ENCODE assay signal across 1 cellular context in genomic region chrX:3713225-3713936, GRCh38.
TF ChIP-seq lines count a peak whose summit lies in the region.

PRKX (minus strand) TSS chrX:3713649; CDS start chrX:3713253, 396 bp downstream.

TF ChIP-seq in K562, 482 proteins besides CTCF, POLR2A, EP300 and RAD21 (continued from another document and continues in another):
- TF ChIP-seq, protein P1, sequence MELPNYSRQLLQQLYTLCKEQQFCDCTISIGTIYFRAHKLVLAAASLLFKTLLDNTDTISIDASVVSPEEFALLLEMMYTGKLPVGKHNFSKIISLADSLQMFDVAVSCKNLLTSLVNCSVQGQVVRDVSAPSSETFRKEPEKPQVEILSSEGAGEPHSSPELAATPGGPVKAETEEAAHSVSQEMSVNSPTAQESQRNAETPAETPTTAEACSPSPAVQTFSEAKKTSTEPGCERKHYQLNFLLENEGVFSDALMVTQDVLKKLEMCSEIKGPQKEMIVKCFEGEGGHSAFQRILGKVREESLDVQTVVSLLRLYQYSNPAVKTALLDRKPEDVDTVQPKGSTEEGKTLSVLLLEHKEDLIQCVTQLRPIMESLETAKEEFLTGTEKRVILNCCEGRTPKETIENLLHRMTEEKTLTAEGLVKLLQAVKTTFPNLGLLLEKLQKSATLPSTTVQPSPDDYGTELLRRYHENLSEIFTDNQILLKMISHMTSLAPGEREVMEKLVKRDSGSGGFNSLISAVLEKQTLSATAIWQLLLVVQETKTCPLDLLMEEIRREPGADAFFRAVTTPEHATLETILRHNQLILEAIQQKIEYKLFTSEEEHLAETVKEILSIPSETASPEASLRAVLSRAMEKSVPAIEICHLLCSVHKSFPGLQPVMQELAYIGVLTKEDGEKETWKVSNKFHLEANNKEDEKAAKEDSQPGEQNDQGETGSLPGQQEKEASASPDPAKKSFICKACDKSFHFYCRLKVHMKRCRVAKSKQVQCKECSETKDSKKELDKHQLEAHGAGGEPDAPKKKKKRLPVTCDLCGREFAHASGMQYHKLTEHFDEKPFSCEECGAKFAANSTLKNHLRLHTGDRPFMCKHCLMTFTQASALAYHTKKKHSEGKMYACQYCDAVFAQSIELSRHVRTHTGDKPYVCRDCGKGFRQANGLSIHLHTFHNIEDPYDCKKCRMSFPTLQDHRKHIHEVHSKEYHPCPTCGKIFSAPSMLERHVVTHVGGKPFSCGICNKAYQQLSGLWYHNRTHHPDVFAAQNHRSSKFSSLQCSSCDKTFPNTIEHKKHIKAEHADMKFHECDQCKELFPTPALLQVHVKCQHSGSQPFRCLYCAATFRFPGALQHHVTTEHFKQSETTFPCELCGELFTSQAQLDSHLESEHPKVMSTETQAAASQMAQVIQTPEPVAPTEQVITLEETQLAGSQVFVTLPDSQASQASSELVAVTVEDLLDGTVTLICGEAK (IDR thresholded peaks at IDR 0.05): no peak
- TF ChIP-seq, protein P1 (CRISPR knock-in tag; IDR thresholded peaks at IDR 0.05): no peak
- no peak for TF ChIP-seq SAP30 (IDR thresholded peaks at IDR 0.05; ENCODE audit: borderline replicate concordance, insufficient read depth, low read depth, low read length, poor library complexity, severe bottlenecking)
- no peak for TF ChIP-seq IFI16 (CRISPR knock-in tag; IDR thresholded peaks at IDR 0.05)
- no peak for TF ChIP-seq PCBP1 (IDR thresholded peaks at IDR 0.05; ENCODE audit: low read depth, low read length, poor library complexity, severe bottlenecking)
- TF ChIP-seq NR3C1 (CRISPR knock-in tag; IDR thresholded peaks at IDR 0.05): peak; percentile 73; the same call in 1 of the 2 replicates
- TF ChIP-seq, protein P2, sequence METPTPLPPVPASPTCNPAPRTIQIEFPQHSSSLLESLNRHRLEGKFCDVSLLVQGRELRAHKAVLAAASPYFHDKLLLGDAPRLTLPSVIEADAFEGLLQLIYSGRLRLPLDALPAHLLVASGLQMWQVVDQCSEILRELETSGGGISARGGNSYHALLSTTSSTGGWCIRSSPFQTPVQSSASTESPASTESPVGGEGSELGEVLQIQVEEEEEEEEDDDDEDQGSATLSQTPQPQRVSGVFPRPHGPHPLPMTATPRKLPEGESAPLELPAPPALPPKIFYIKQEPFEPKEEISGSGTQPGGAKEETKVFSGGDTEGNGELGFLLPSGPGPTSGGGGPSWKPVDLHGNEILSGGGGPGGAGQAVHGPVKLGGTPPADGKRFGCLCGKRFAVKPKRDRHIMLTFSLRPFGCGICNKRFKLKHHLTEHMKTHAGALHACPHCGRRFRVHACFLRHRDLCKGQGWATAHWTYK (CRISPR knock-in tag; IDR thresholded peaks at IDR 0.05): no peak
- no peak for TF ChIP-seq ZNF347 (CRISPR knock-in tag; IDR thresholded peaks at IDR 0.05; ENCODE audit: low read depth)
- TF ChIP-seq, protein P3, sequence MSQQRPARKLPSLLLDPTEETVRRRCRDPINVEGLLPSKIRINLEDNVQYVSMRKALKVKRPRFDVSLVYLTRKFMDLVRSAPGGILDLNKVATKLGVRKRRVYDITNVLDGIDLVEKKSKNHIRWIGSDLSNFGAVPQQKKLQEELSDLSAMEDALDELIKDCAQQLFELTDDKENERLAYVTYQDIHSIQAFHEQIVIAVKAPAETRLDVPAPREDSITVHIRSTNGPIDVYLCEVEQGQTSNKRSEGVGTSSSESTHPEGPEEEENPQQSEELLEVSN (IDR thresholded peaks at IDR 0.05; ENCODE audit: borderline replicate concordance in 1 of 2, extremely low read depth in 1 of 2, insufficient read depth in 1 of 2, insufficient read length in 1 of 2, low read depth in 1 of 2, low read length in 1 of 2, poor library complexity in 1 of 2, severe bottlenecking in 1 of 2): peak; percentile 39 to 76
- 0 out of 2 replicates have a peak, but pooled peaks have one; percentile 17 for TF ChIP-seq CBX1 (IDR thresholded peaks at IDR 0.05; ENCODE audit: low read depth)
- TF ChIP-seq SMAD4 (CRISPR knock-in tag; conservative IDR thresholded peaks at IDR 0.05): 0 out of 2 replicates have a peak, but pooled peaks have one; percentile 29
- TF ChIP-seq NRF1 (conservative IDR thresholded peaks at IDR 0.05 in 1 of 2, IDR thresholded peaks at IDR 0.05 in 1 of 2): peak in 1 of 2 experiments; percentile 9; a peak in 2 of 4 replicates
- TF ChIP-seq ZNF830 (CRISPR knock-in tag; IDR thresholded peaks at IDR 0.05): no peak
- TF ChIP-seq, protein P4, sequence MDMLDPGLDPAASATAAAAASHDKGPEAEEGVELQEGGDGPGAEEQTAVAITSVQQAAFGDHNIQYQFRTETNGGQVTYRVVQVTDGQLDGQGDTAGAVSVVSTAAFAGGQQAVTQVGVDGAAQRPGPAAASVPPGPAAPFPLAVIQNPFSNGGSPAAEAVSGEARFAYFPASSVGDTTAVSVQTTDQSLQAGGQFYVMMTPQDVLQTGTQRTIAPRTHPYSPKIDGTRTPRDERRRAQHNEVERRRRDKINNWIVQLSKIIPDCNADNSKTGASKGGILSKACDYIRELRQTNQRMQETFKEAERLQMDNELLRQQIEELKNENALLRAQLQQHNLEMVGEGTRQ (CRISPR knock-in tag; IDR thresholded peaks at IDR 0.05): no peak
- no peak for TF ChIP-seq FOS (IDR thresholded peaks at IDR 0.05; ENCODE audit: extremely low read depth, insufficient read length)
- peak; percentile 55 for TF ChIP-seq GABPA (tag; conservative IDR thresholded peaks at IDR 0.05; ENCODE audit: low read depth)
- peak; percentile 51; the same call in 1 of the 2 replicates for TF ChIP-seq PHF8 (IDR thresholded peaks at IDR 0.05; ENCODE audit: borderline replicate concordance, low read length)
- no peak for TF ChIP-seq HDAC1 (IDR thresholded peaks at IDR 0.05)
- TF ChIP-seq MAZ (CRISPR knock-in tag; conservative IDR thresholded peaks at IDR 0.05 in 1 of 2, IDR thresholded peaks at IDR 0.05 in 1 of 2): 0 out of 4 replicates have a peak, but pooled peaks of 1 of the 2 experiments have one; percentile 20
- TF ChIP-seq IRF2 (CRISPR knock-in tag; IDR thresholded peaks at IDR 0.05): no peak
- peak; percentile 67; the same call in 1 of the 2 replicates for TF ChIP-seq ETS1 (conservative IDR thresholded peaks at IDR 0.05; ENCODE audit: control insufficient read depth, low read depth, low read length)
- 0 out of 2 replicates have a peak, but pooled peaks have one; percentile 20 for TF ChIP-seq GATAD2B (IDR thresholded peaks at IDR 0.05; ENCODE audit: borderline replicate concordance)
- no peak for TF ChIP-seq ZNF24 (IDR thresholded peaks at IDR 0.05)
- peak; percentile 99 for TF ChIP-seq RBM25 (IDR thresholded peaks at IDR 0.05; ENCODE audit: low read depth, low read length, severe bottlenecking)
- no peak for TF ChIP-seq PHF21A (IDR thresholded peaks at IDR 0.05; ENCODE audit: borderline replicate concordance, low read depth)
- no peak for TF ChIP-seq CBX5 (IDR thresholded peaks at IDR 0.05; ENCODE audit: borderline replicate concordance, low read depth)
- TF ChIP-seq, protein P5, sequence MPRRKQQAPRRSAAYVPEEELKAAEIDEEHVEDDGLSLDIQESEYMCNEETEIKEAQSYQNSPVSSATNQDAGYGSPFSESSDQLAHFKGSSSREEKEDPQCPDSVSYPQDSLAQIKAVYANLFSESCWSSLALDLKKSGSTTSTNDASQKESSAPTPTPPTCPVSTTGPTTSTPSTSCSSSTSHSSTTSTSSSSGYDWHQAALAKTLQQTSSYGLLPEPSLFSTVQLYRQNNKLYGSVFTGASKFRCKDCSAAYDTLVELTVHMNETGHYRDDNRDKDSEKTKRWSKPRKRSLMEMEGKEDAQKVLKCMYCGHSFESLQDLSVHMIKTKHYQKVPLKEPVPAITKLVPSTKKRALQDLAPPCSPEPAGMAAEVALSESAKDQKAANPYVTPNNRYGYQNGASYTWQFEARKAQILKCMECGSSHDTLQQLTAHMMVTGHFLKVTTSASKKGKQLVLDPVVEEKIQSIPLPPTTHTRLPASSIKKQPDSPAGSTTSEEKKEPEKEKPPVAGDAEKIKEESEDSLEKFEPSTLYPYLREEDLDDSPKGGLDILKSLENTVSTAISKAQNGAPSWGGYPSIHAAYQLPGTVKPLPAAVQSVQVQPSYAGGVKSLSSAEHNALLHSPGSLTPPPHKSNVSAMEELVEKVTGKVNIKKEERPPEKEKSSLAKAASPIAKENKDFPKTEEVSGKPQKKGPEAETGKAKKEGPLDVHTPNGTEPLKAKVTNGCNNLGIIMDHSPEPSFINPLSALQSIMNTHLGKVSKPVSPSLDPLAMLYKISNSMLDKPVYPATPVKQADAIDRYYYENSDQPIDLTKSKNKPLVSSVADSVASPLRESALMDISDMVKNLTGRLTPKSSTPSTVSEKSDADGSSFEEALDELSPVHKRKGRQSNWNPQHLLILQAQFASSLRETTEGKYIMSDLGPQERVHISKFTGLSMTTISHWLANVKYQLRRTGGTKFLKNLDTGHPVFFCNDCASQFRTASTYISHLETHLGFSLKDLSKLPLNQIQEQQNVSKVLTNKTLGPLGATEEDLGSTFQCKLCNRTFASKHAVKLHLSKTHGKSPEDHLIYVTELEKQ (CRISPR knock-in tag; IDR thresholded peaks at IDR 0.05): no peak
- TF ChIP-seq TCF7 (IDR thresholded peaks at IDR 0.05; ENCODE audit: borderline replicate concordance): no peak
- peak; percentile 32 for TF ChIP-seq CXXC5 (CRISPR knock-in tag; IDR thresholded peaks at IDR 0.05)
- TF ChIP-seq ELF2 (CRISPR knock-in tag; IDR thresholded peaks at IDR 0.05): no peak
- peak; percentile 27; the same call in 1 of the 2 replicates for TF ChIP-seq SIN3B (IDR thresholded peaks at IDR 0.05; ENCODE audit: low read depth)
- no peak for TF ChIP-seq SMARCC2 (IDR thresholded peaks at IDR 0.05; ENCODE audit: low read depth)
- no peak for TF ChIP-seq ZNF282 (CRISPR knock-in tag; IDR thresholded peaks at IDR 0.05)
- 0 out of 2 replicates have a peak, but pooled peaks have one; percentile 43 for TF ChIP-seq POLR2AphosphoS5 (IDR thresholded peaks at IDR 0.05; ENCODE audit: control insufficient read depth, insufficient read depth, low read depth, low read length)
- TF ChIP-seq NFIC (IDR thresholded peaks at IDR 0.05): no peak; the same call in 1 of the 2 replicates
- TF ChIP-seq TAF1 (IDR thresholded peaks at IDR 0.05; ENCODE audit: control insufficient read depth, extremely low read depth, insufficient read depth, low read length, severe bottlenecking): peak; percentile 32
- TF ChIP-seq, protein P6, sequence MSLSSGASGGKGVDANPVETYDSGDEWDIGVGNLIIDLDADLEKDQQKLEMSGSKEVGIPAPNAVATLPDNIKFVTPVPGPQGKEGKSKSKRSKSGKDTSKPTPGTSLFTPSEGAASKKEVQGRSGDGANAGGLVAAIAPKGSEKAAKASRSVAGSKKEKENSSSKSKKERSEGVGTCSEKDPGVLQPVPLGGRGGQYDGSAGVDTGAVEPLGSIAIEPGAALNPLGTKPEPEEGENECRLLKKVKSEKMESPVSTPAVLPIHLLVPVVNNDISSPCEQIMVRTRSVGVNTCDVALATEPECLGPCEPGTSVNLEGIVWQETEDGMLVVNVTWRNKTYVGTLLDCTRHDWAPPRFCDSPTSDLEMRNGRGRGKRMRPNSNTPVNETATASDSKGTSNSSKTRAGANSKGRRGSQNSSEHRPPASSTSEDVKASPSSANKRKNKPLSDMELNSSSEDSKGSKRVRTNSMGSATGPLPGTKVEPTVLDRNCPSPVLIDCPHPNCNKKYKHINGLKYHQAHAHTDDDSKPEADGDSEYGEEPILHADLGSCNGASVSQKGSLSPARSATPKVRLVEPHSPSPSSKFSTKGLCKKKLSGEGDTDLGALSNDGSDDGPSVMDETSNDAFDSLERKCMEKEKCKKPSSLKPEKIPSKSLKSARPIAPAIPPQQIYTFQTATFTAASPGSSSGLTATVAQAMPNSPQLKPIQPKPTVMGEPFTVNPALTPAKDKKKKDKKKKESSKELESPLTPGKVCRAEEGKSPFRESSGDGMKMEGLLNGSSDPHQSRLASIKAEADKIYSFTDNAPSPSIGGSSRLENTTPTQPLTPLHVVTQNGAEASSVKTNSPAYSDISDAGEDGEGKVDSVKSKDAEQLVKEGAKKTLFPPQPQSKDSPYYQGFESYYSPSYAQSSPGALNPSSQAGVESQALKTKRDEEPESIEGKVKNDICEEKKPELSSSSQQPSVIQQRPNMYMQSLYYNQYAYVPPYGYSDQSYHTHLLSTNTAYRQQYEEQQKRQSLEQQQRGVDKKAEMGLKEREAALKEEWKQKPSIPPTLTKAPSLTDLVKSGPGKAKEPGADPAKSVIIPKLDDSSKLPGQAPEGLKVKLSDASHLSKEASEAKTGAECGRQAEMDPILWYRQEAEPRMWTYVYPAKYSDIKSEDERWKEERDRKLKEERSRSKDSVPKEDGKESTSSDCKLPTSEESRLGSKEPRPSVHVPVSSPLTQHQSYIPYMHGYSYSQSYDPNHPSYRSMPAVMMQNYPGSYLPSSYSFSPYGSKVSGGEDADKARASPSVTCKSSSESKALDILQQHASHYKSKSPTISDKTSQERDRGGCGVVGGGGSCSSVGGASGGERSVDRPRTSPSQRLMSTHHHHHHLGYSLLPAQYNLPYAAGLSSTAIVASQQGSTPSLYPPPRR (CRISPR knock-in tag; IDR thresholded peaks at IDR 0.05; ENCODE audit: borderline replicate concordance): no peak
- no peak for TF ChIP-seq GTF2A2 (tag; IDR thresholded peaks at IDR 0.05)
